In genomic region chr3:66602691-66603090, GRCh38 we compare ENCODE assay signal across 18 cellular contexts.
"Had no signal": no experiment of that assay in that cellular context is flagged by ENCODE, and none has a peak within 500 bp of the region (broad histone marks: within the 10 kb centered on the region; RNA-seq: fewer than 3 reads in every experiment).

No MANE protein-coding gene starts in this region.

- H3K27ac Mint-ChIP-seq: activated naive CD8-positive, alpha-beta T cell treated with anti-CD3 and anti-CD28 coated beads, Interleukin-2, amount 50 U/mL, for 24 hours; activated T-helper 2 cell treated with anti-CD3 and anti-CD28 coated beads, Interferon-gamma antibody, Interleukin-2, Interleukin-4, amounts not matched to agents 10 μg/mL and 5 μg/mL and 100 μg/mL, durations not matched to agents 14 hours and 24 hours and 36 hours; stimulated activated naive CD8-positive, alpha-beta T cell treated with anti-CD3 and anti-CD28 coated beads, Interleukin-15, Interleukin-2, amounts not matched to agents 100 ng/mL and 50 ng/mL, for 24 hours had no signal

- H3K9me3 ChIP-seq: esophagus muscularis mucosa, mucosa of descending colon, ovary, right lobe of liver, transverse colon, vagina had no signal

- ATAC-seq: activated naive CD8-positive, alpha-beta T cell treated with anti-CD3 and anti-CD28 coated beads, Interleukin-2, amount 50 U/mL, for 24 hours; right lobe of liver had no signal

- DNase-seq: activated CD4-positive, alpha-beta T cell treated with anti-CD3 and anti-CD28 coated beads, Interleukin-2, amount 50 U/mL, for 48 hours; activated naive CD4-positive, alpha-beta T cell treated with Interleukin-2 at 50 U/mL for 16 hours; activated naive CD8-positive, alpha-beta T cell treated with anti-CD3 and anti-CD28 coated beads, Interleukin-2, amount 50 U/mL, for 24 hours; anterior cingulate cortex; brain microvascular endothelial cell; mesenchymal stem cell; mucosa of descending colon; naive B cell; ovary; right lobe of liver; stimulated activated CD4-positive, alpha-beta T cell treated with anti-CD3 and anti-CD28 coated beads, Interleukin-15, amount 100 ng/mL, for 24 hours; stimulated activated CD4-positive, alpha-beta T cell treated with anti-CD3 and anti-CD28 coated beads, Interleukin-2, amount 100 ng/mL, for 48 hours; transverse colon had no signal

- H3K27me3 Mint-ChIP-seq: activated naive CD8-positive, alpha-beta T cell treated with anti-CD3 and anti-CD28 coated beads, Interleukin-2, amount 50 U/mL, for 24 hours had no signal

- H3K27me3 ChIP-seq: brain microvascular endothelial cell, esophagus muscularis mucosa, ovary, right lobe of liver, transverse colon, vagina had no signal

- H3K9me3 Mint-ChIP-seq: activated naive CD8-positive, alpha-beta T cell treated with anti-CD3 and anti-CD28 coated beads, Interleukin-2, amount 50 U/mL, for 24 hours; activated T-helper 2 cell treated with anti-CD3 and anti-CD28 coated beads, Interferon-gamma antibody, Interleukin-2, Interleukin-4, amounts not matched to agents 10 μg/mL and 5 μg/mL and 100 μg/mL, durations not matched to agents 14 hours and 24 hours and 36 hours; stimulated activated naive CD8-positive, alpha-beta T cell treated with anti-CD3 and anti-CD28 coated beads, Interleukin-15, Interleukin-2, amounts not matched to agents 100 ng/mL and 50 ng/mL, for 24 hours had no signal

- H3K4me1 Mint-ChIP-seq: naive B cell had no signal

- H3K4me3 Mint-ChIP-seq: activated naive CD8-positive, alpha-beta T cell treated with anti-CD3 and anti-CD28 coated beads, Interleukin-2, amount 50 U/mL, for 24 hours; naive B cell; stimulated activated naive CD8-positive, alpha-beta T cell treated with anti-CD3 and anti-CD28 coated beads, Interleukin-15, Interleukin-2, amounts not matched to agents 100 ng/mL and 50 ng/mL, for 24 hours had no signal

- H3K4me3 ChIP-seq: coronary artery, esophagus muscularis mucosa, mucosa of descending colon, ovary, right lobe of liver, transverse colon, vagina had no signal

- H3K27ac ChIP-seq: brain microvascular endothelial cell, coronary artery, esophagus muscularis mucosa, ovary, right lobe of liver, transverse colon, vagina had no signal

- H3K36me3 ChIP-seq: brain microvascular endothelial cell, esophagus muscularis mucosa, ovary, right lobe of liver, transverse colon, vagina had no signal
